In the genomic region with DNA sequence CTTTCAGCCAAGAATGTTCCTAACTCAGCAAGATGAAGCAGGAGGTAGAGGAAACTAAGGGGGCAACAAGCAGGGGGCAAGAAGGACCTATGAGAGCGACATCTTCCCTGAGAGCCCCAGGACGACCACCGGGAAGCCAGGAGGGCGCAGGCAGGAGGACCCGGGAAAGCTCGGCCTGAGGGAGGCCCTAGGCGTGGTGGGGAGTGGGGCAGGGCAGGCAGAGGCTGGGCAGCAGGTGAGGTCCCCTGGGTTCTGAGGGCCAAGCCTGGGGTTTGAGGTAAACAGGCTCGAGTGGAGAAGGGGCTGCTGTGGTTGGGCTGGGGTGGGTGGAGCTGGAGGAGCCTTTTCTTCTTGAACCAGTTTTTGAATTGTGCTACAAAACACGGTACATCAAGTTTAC, we compare ENCODE assay signal across 18 cellular contexts. TPM values are rescaled to one million over a fixed set of nuclear protein-coding genes. Genes with fewer than 3 reads are reported as not detected.
A peak's percentile ranks its signal among the peaks of the same experiment; 100 is the strongest.
DNase-seq lines count a peak whose midpoint lies in the region; ATAC-seq, FAIRE-seq and TF ChIP-seq lines count a peak whose summit lies in the region.
"Had no signal": no experiment of that assay in that cellular context is flagged by ENCODE, and none has a peak within 500 bp of the region (broad histone marks: within the 10 kb centered on the region; RNA-seq: fewer than 3 reads in every experiment).

No MANE protein-coding gene starts in this region.

- no peak overlapping the region for H3K4me3 ChIP-seq in H7 (ENCODE audit: insufficient read depth, low read depth, low read length)
- H3K4me3 ChIP-seq: GM12878, HAP-1 had no signal

- no peak for FAIRE-seq in D721Med (lab: Jason Lieb, UNC)
- FAIRE-seq: A204.1, GM12878 had no signal

- no peaks in the 10 kb centered on the region for H3K27me3 ChIP-seq in H7 (ENCODE audit: control insufficient read depth, insufficient read depth, low read length)

- DNase-seq in D721Med (ENCODE audit: insufficient read length, low spot score) (peak; percentile 1), H7 (peak; percentile 38), left lobe of liver (ENCODE audit: low spot score) (peak; percentile 33), posterior vena cava (ENCODE audit: low spot score) (peak; percentile 19), amniotic stem cell (lab: John Stamatoyannopoulos, UW) (no peak), HPDE6-E6E7 (ENCODE audit: extremely low spot score) (no peak)
- no peak for DNase-seq in stimulated activated CD4-positive, alpha-beta T cell treated with anti-CD3 and anti-CD28 coated beads, Interleukin-4, amount 100 ng/mL, for 24 hours
- DNase-seq: C1 segment of cervical spinal cord; Calu3; CD4-positive, alpha-beta T cell; DMS79; GOT3 had no signal

- ATAC-seq in left lobe of liver (no peak), HG02642 (IDR thresholded peaks at IDR 0.05; ENCODE audit: poor library complexity, unreplicated experiment) (no peak)
- ATAC-seq: GM12878 had no signal

- no peaks in the 10 kb centered on the region for H3K36me3 ChIP-seq in H7 (replicated peaks; ENCODE audit: control insufficient read depth, insufficient read depth, low read length)
- H3K36me3 ChIP-seq: HAP-1 had no signal

- intact Hi-C loops in posterior vena cava (cut with DNase I) = no loop called here

- TF ChIP-seq CTCF in D721Med (IDR thresholded peaks at IDR 0.05; ENCODE audit: insufficient read depth, missing control alignments) = no peak

RNA-seq across cellular contexts. Expression of a gene that starts 1.3 kb away (rescaled TPM):
- total RNA-seq in H7 (2014; rRNA removed; shearing (Covaris generic)) = 0.10 TPM in 1 of 2 replicates, not detected in the other
- total RNA-seq in left lobe of liver (not detected), posterior vena cava (not detected)
- total RNA-seq: B cell; Calu3; CD4-positive, alpha-beta T cell; G401; GM12878 had no signal

RNA-seq across cellular contexts. Expression of a gene that starts 33.0 kb away (rescaled TPM):
- 12.5 and 17.2 TPM in 2 replicates for total RNA-seq in H7 (2014; rRNA removed; shearing (Covaris generic))
- total RNA-seq in left lobe of liver = 0.48 TPM
- 1 to 10 TPM in 1 of 2 donors, under 1 TPM in 1; 0.52 to 2.8 TPM for total RNA-seq in posterior vena cava
- total RNA-seq: Calu3; CD4-positive, alpha-beta T cell; GM12878 had no signal

RNA-seq across cellular contexts. Expression of a gene that starts 48.0 kb away (rescaled TPM):
- 0.21 and 0.89 TPM in 2 replicates for total RNA-seq in H7 (2014; rRNA removed; shearing (Covaris generic))
- total RNA-seq in left lobe of liver = not detected
- not detected for total RNA-seq in posterior vena cava
- total RNA-seq: B cell; Calu3; CD4-positive, alpha-beta T cell; GM12878 had no signal

Comparison
In these comparisons a context has a peak if more than half of its experiments do, and no peak if none do; other contexts are left out.
1. DNase-seq: peak in D721Med (single experiment), H7 (single experiment), left lobe of liver (single experiment) and posterior vena cava (single experiment); none in amniotic stem cell (single experiment), HPDE6-E6E7 (single experiment) and stimulated activated CD4-positive, alpha-beta T cell treated with anti-CD3 and anti-CD28 coated beads, Interleukin-4, amount 100 ng/mL, for 24 hours (single experiment).